ENCODE assay signal across 9 cellular contexts in genomic region chr3:12719984-12720656, GRCh38. TPM values are rescaled to one million over a fixed set of nuclear protein-coding genes. Genes with fewer than 3 reads are reported as not detected.
DNase-seq lines count a peak whose midpoint lies in the region; ATAC-seq and TF ChIP-seq lines count a peak whose summit lies in the region.
"Had no signal": no experiment of that assay in that cellular context is flagged by ENCODE, and none has a peak within 500 bp of the region (broad histone marks: within the 10 kb centered on the region; RNA-seq: fewer than 3 reads in every experiment).

No MANE protein-coding gene starts in this region.

- H3K27me3 Mint-ChIP-seq in osteocyte (ENCODE audit: unreplicated experiment): no peaks in the 10 kb centered on the region

- H3K4me3 ChIP-seq in LNCaP clone FGC (ENCODE audit: low read depth, low read length) (no peak overlapping the region), testis (peak overlapping the region; percentile 42 to 56)

- peak; percentile 78 for ATAC-seq in GM21737 (IDR thresholded peaks at IDR 0.05; ENCODE audit: unreplicated experiment)
- ATAC-seq in foreskin keratinocyte: peak; percentile 86

- peak overlapping the region; percentile 38 for H3K4me3 Mint-ChIP-seq in osteocyte (ENCODE audit: unreplicated experiment)

- peak overlapping the region; percentile 78 for H3K27ac Mint-ChIP-seq in osteocyte (ENCODE audit: unreplicated experiment)

- H3K27me3 ChIP-seq in foreskin keratinocyte: no peaks in the 10 kb centered on the region
- H3K27me3 ChIP-seq in testis: no peaks in the 10 kb centered on the region

- no peaks in the 10 kb centered on the region for H3K9me3 ChIP-seq in testis

- H3K9me3 Mint-ChIP-seq in osteocyte (ENCODE audit: unreplicated experiment): peaks cover 3% of the 10 kb centered on the region

- DNase-seq in DMS79 (lab: John Stamatoyannopoulos, UW) (peak; percentile 26), LNCaP clone FGC (ENCODE audit: low read depth) (peak; percentile 59), SHP77 treated with DMSO at 0.1 percent for 48 hours (lab: John Stamatoyannopoulos, UW) (peak; percentile 40), foreskin keratinocyte (peak in 1 of 2 donors; percentile 60), osteocyte (ENCODE audit: extremely low spot score, unreplicated experiment) (peak; percentile 90), testis (peak; percentile 89)
- peak; percentile 44 for DNase-seq in activated T-helper 9 cell treated with anti-CD3 and anti-CD28 coated beads, Interleukin-2, amount 50 U/mL, for 16 hours (ENCODE audit: low read depth)

- peak; percentile 96 for TF ChIP-seq CTCF in LNCaP clone FGC (IDR thresholded peaks at IDR 0.05; ENCODE audit: control insufficient read depth, extremely low read depth, insufficient read depth)
- TF ChIP-seq CTCF in foreskin keratinocyte (conservative IDR thresholded peaks at IDR 0.05): peak; percentile 97
- TF ChIP-seq CTCF in osteocyte (IDR thresholded peaks at IDR 0.05): peak; percentile 90
- TF ChIP-seq CTCF in testis (IDR thresholded peaks at IDR 0.05): peak; percentile 90 to 94 (median 90)

- WGBS in testis, 2 donors: 13% methylated on average over 15 of the region's 15 CpGs

- no peak for TF ChIP-seq POLR2A in testis (IDR thresholded peaks at IDR 0.05)

- intact Hi-C loops in testis (cut with DNase I; ENCODE audit: low total_unique reads): no loop called here

- peaks cover 5% of the 10 kb centered on the region for H3K4me1 ChIP-seq in foreskin keratinocyte
- peaks cover 13% of the 10 kb centered on the region for H3K4me1 ChIP-seq in testis

- no peaks in the 10 kb centered on the region for H3K36me3 ChIP-seq in testis (ENCODE audit: low read depth, missing control alignments)

- H3K27ac ChIP-seq in foreskin keratinocyte (no peak overlapping the region), testis (peak overlapping the region in 1 of 2 donors; percentile 24)
- H3K27ac ChIP-seq: skin epidermis had no signal

- H3K36me3 Mint-ChIP-seq in osteocyte (ENCODE audit: unreplicated experiment): no peaks in the 10 kb centered on the region

- H3K4me1 Mint-ChIP-seq in osteocyte (ENCODE audit: unreplicated experiment): peaks cover 11% of the 10 kb centered on the region

RNA-seq across cellular contexts. Expression of gene TMEM40, which starts 38.9 kb away (rescaled TPM):
- 250 and 336 TPM in 2 replicates for total RNA-seq in foreskin keratinocyte
- polyA plus RNA-seq in foreskin keratinocyte: 419 and 626 TPM in 2 replicates
- total RNA-seq in osteocyte: 2.0 and 2.4 TPM in 2 replicates
- 1 to 10 TPM; 1.5 to 1.7 TPM for total RNA-seq in testis
- polyA plus RNA-seq in testis (ENCODE audit: insufficient read depth, low read depth, low replicate concordance): 0.96 TPM

RNA-seq across cellular contexts. Expression of gene RAF1, which starts 56.2 kb away (rescaled TPM):
- 67.3 and 70.7 TPM in 2 replicates for total RNA-seq in foreskin keratinocyte
- polyA plus RNA-seq in foreskin keratinocyte: 34.5 and 39.1 TPM in 2 replicates
- 87.3 and 90.3 TPM in 2 replicates for total RNA-seq in osteocyte
- 100 to 1,000 TPM; 133 to 138 TPM for total RNA-seq in testis
- polyA plus RNA-seq in testis (ENCODE audit: insufficient read depth, low read depth, low replicate concordance): 68.7 TPM

Comparison
In these comparisons a context has a peak if more than half of its experiments do, and no peak if none do; other contexts are left out.
1. RNA of gene TMEM40, which starts 38.9 kb away (total RNA-seq): 250 to 336 TPM in foreskin keratinocyte; 2.0 to 2.4 TPM in osteocyte and 1.5 to 1.7 TPM in testis; every median in the first group is over 10 times any median in the second.
2. Peak in every context shown above with its lines, with median percentiles within 50 percentile points of each other: CTCF ChIP-seq.